1 cellular context compared by ENCODE assay signal in genomic region chr1:18602533-18603211, GRCh38.
TF ChIP-seq lines count a peak whose summit lies in the region.

No MANE protein-coding gene starts in this region.

TF ChIP-seq in HEK293, 187 proteins besides CTCF, POLR2A, EP300 and RAD21:
- TF ChIP-seq ZNF148 (tag by site-specific recombination; IDR thresholded peaks at IDR 0.05; ENCODE audit: borderline replicate concordance) (no peak), ZNF24 (tag by site-specific recombination; IDR thresholded peaks at IDR 0.05) (peak; percentile 95)
TF ChIP-seq in HEK293: peak in this region for 1.
